33 cellular contexts compared by ENCODE assay signal in genomic region chr19:53136432-53136831, GRCh38.
"Had no signal": no experiment of that assay in that cellular context is flagged by ENCODE, and none has a peak within 500 bp of the region (broad histone marks: within the 10 kb centered on the region; RNA-seq: fewer than 3 reads in every experiment).

No MANE protein-coding gene starts in this region.

- ATAC-seq: activated CD8-positive, alpha-beta T cell treated with anti-CD3 and anti-CD28 coated beads for 36 hours; activated naive CD4-positive, alpha-beta T cell treated with anti-CD3 and anti-CD28 coated beads, Interleukin-2, amount 50 U/mL, for 72 hours; activated T-cell treated with anti-CD3 and anti-CD28 coated beads, Interleukin-2, amount 50 U/mL, for 4 hours; activated T-cell treated with anti-CD3 and anti-CD28 coated beads, Interleukin-2, amount 50 U/mL, for 72 hours; activated T-helper 17 cell treated with anti-CD3 and anti-CD28 coated beads, Interleukin-2, amount 50 U/mL, for 72 hours; body of pancreas had no signal

- H3K36me3 ChIP-seq: adrenal gland, breast epithelium had no signal

- H3K4me3 ChIP-seq: adrenal gland, body of pancreas, breast epithelium had no signal

- H3K27me3 ChIP-seq: adrenal gland, body of pancreas, brain microvascular endothelial cell, breast epithelium had no signal

- H3K27ac ChIP-seq: adrenal gland, body of pancreas, brain microvascular endothelial cell, breast epithelium, VCaP had no signal

- FAIRE-seq: astrocyte, TTC549 had no signal

- DNase-seq: activated B cell treated with CpG ODN at 0.5 μM for 24 hours; activated CD4-positive, alpha-beta memory T cell treated with anti-CD3 and anti-CD28 coated beads for 36 hours; activated CD4-positive, alpha-beta T cell treated with anti-CD3 and anti-CD28 coated beads for 4 hours; activated CD4-positive, alpha-beta T cell treated with anti-CD3 and anti-CD28 coated beads, Interleukin-2, amount 50 U/mL, for 1 hour; activated CD4-positive, alpha-beta T cell treated with anti-CD3 and anti-CD28 coated beads, Interleukin-2, amount 50 U/mL, for 4 hours; activated CD4-positive, CD25-positive, alpha-beta regulatory T cell treated with anti-CD3 and anti-CD28 coated beads, Interleukin-2, amount 50 U/mL, for 72 hours; activated CD8-positive, alpha-beta memory T cell treated with anti-CD3 and anti-CD28 coated beads, Interleukin-2, amount 50 U/mL, for 4 hours; activated CD8-positive, alpha-beta T cell treated with anti-CD3 and anti-CD28 coated beads for 36 hours; activated effector memory CD4-positive, alpha-beta T cell treated with anti-CD3 and anti-CD28 coated beads, Interleukin-2, amount 50 U/mL, for 16 hours; activated gamma-delta T cell treated with Interleukin-2 at 50 U/mL for 16 hours; activated naive CD4-positive, alpha-beta T cell; activated naive CD4-positive, alpha-beta T cell treated with anti-CD3 and anti-CD28 coated beads for 36 hours; activated naive CD4-positive, alpha-beta T cell treated with anti-CD3 and anti-CD28 coated beads, Interleukin-2, amount 50 U/mL, for 16 hours; activated naive CD8-positive, alpha-beta T cell treated with anti-CD3 and anti-CD28 coated beads for 36 hours; activated T-cell treated with anti-CD3 and anti-CD28 coated beads for 4 hours; activated T-cell treated with anti-CD3 and anti-CD28 coated beads, Interleukin-2, amount 50 U/mL, for 1 hour; activated T-cell treated with anti-CD3 and anti-CD28 coated beads, Interleukin-2, amount 50 U/mL, for 4 hours; activated T-cell treated with anti-CD3 and anti-CD28 coated beads, Interleukin-2, amount 50 U/mL, for 72 hours; adrenal gland; amniotic stem cell; aorta; body of pancreas; brain microvascular endothelial cell; central memory CD4-positive, alpha-beta T cell; T-helper 1 cell; T-helper 2 cell; T-helper 9 cell had no signal
